In the genomic region with DNA sequence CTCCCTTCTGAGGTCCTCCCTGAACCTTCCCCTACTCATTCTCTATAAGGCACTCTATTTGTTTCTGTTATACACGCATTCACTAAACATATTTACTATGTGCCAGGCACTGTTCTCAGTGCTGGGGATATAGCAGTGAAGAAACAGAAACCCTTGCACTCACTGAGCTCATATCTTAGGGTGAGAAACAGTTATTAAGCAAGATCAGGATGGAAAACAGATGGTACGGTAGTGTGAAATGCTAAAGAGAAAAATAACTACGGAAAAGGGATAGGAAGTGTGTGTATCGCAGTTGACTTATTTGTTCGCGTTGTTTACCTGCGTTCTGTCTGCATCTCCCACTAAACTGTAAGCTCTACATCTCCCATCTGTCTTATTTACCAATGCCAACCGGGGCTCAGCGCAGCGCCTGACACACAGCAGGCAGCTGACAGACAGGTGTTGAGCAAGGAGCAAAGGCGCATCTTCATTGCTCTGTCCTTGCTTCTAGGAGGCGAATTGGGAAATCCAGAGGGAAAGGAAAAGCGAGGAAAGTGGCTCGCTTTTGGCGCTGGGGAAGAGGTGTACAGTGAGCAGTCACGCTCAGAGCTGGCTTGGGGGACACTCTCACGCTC, we compare ENCODE assay signal across 8 cellular contexts. TPM values are rescaled to one million over a fixed set of nuclear protein-coding genes. Genes with fewer than 3 reads are reported as not detected.
A peak's percentile ranks its signal among the peaks of the same experiment; 100 is the strongest.
DNase-seq lines count a peak whose midpoint lies in the region; ATAC-seq and TF ChIP-seq lines count a peak whose summit lies in the region.

No MANE protein-coding gene starts in this region.

- peak overlapping the region; percentile 86 for H3K27ac ChIP-seq in C4-2B
- H3K27ac ChIP-seq in RWPE1 = peak overlapping the region; percentile 68
- H3K27ac ChIP-seq in esophagus muscularis mucosa (replicated peaks in 1 of 4) = peak overlapping the region; percentile 81 to 85 (median 81)

- TF ChIP-seq CTCF in C4-2B (conservative IDR thresholded peaks at IDR 0.05) = no peak
- TF ChIP-seq CTCF in RWPE1 (conservative IDR thresholded peaks at IDR 0.05; ENCODE audit: low read depth) = no peak
- TF ChIP-seq CTCF in esophagus muscularis mucosa (IDR thresholded peaks at IDR 0.05) = no peak
- no peak for TF ChIP-seq CTCF in omental fat pad (IDR thresholded peaks at IDR 0.05)

- POLR2A ChIA-PET in RWPE1 (lab: Yijun Ruan, JAX; ENCODE audit: low non-redundant PET) = interaction anchor here (0.9 kb wide), 1 partner anchor 63 kb away, joined by 3 read pairs; no protein-coding TSS in a partner anchor

- intact Hi-C loops in esophagus muscularis mucosa (cut with DNase I) = no loop called here

- TF ChIP-seq EP300 in esophagus muscularis mucosa (IDR thresholded peaks at IDR 0.05) = no peak

- ATAC-seq in GM21723 (IDR thresholded peaks at IDR 0.05; ENCODE audit: unreplicated experiment) (peak; percentile 3), omental fat pad (ENCODE audit: low FRiP score) (peak; percentile 39), HG03196 (IDR thresholded peaks at IDR 0.05; ENCODE audit: unreplicated experiment) (no peak), HG02798 (IDR thresholded peaks at IDR 0.05; ENCODE audit: poor library complexity, unreplicated experiment) (no peak)

- no peaks in the 10 kb centered on the region for H3K9me3 ChIP-seq in esophagus muscularis mucosa

- WGBS in esophagus muscularis mucosa = 19% methylated on average over 16 of the region's 17 CpGs

- peaks cover 4 to 39% (median 25%) of the 10 kb centered on the region in 4 donors for H3K36me3 ChIP-seq in esophagus muscularis mucosa

- H3K4me3 ChIP-seq in esophagus muscularis mucosa = peak overlapping the region; percentile 78 to 86 (median 84)

- peak; percentile 27 for DNase-seq in RWPE1 (ENCODE audit: low spot score)
- no peak for DNase-seq in esophagus muscularis mucosa (ENCODE audit: extremely low spot score)
- no peak for DNase-seq in omental fat pad (ENCODE audit: low spot score)
- DNase-seq in SKM-1 (lab: John Stamatoyannopoulos, UW; ENCODE audit: unreplicated experiment) = no peak

- TF ChIP-seq POLR2A in esophagus muscularis mucosa (IDR thresholded peaks at IDR 0.05; ENCODE audit: low read depth) = no peak

- no peaks in the 10 kb centered on the region for H3K27me3 ChIP-seq in esophagus muscularis mucosa

- H3K4me1 ChIP-seq in esophagus muscularis mucosa = peaks cover 14 to 33% (median 29%) of the 10 kb centered on the region in 4 donors

- CTCF ChIA-PET in RWPE1 (lab: Yijun Ruan, JAX) = interaction anchor here (0.5 to 1.2 kb wide), 3 partner anchors 12 to 30 kb away, joined by 3 to 7 read pairs (median 4); no protein-coding TSS in a partner anchor

RNA-seq across cellular contexts. Expression of gene CYB5RL, which starts 0.6 kb away (rescaled TPM):
- 1 to 10 TPM; 3.6 to 6.1 (median 3.9) TPM for total RNA-seq in esophagus muscularis mucosa
- 1 to 10 TPM; 3.1 to 7.1 (median 4.1) TPM for total RNA-seq in omental fat pad

RNA-seq across cellular contexts. Expression of gene MRPL37, which starts 0.7 kb away (rescaled TPM):
- total RNA-seq in esophagus muscularis mucosa = 10 to 100 TPM; 54.2 to 62.1 (median 58.4) TPM
- 10 to 100 TPM; 53.2 to 84.9 (median 56.9) TPM for total RNA-seq in omental fat pad

RNA-seq across cellular contexts. Expression of gene CDCP2, which starts 46.5 kb away (rescaled TPM):
- under 1 TPM in 3 of 4 donors, not detected in 1; 0.26 to 0.40 (median 0.33) TPM for total RNA-seq in esophagus muscularis mucosa
- total RNA-seq in omental fat pad = under 1 TPM in 1 of 4 donors, not detected in 3; 0.19 TPM

Comparison
In these comparisons a context has a peak if more than half of its experiments do, and no peak if none do; other contexts are left out.
1. ATAC-seq: peak in GM21723 (single experiment) and omental fat pad (single experiment); none in HG03196 (single experiment) and HG02798 (single experiment).
2. Peak in every context shown above with its lines, with median percentiles within 50 percentile points of each other: H3K27ac ChIP-seq.